ENCODE assay signal across 23 cellular contexts in the genomic region with DNA sequence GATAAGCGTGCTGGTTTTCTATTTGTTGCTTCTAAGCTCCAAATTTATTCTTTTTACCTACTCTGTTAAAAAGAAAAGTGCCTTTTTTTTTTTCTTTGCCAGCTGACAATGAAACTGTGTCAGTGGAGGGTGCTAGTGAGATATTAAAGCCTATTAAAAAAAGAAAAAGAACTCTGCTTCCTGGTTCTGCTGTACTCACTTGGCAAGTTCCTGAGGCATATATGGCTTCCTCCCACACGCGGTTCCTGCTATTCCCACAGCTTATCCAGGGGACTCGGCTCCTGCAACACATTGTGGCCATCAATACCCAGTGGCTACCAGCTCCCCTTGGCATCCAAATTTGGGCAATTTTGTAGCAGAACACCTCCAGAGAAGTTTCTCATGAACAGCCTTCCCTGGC.
DNase-seq lines count a peak whose midpoint lies in the region; ATAC-seq lines count a peak whose summit lies in the region.
"Had no signal": no experiment of that assay in that cellular context is flagged by ENCODE, and none has a peak within 500 bp of the region (broad histone marks: within the 10 kb centered on the region; RNA-seq: fewer than 3 reads in every experiment).

No MANE protein-coding gene starts in this region.

- H3K9me3 Mint-ChIP-seq in activated CD4-positive, alpha-beta memory T cell treated with anti-CD3 and anti-CD28 coated beads, Interleukin-2, amount 10 ng/mL, durations not matched to agents 7 days and 5 days: peaks cover 5% of the 10 kb centered on the region
- H3K9me3 Mint-ChIP-seq: brain had no signal

- no peaks in the 10 kb centered on the region for H3K4me1 Mint-ChIP-seq in activated CD4-positive, alpha-beta memory T cell treated with anti-CD3 and anti-CD28 coated beads, Interleukin-2, amount 10 ng/mL, durations not matched to agents 7 days and 5 days
- H3K4me1 Mint-ChIP-seq: activated CD4-positive, alpha-beta T cell treated with anti-CD3 and anti-CD28 coated beads for 36 hours; B cell; brain; T-cell had no signal

- H3K4me3 Mint-ChIP-seq in activated CD4-positive, alpha-beta memory T cell treated with anti-CD3 and anti-CD28 coated beads, Interleukin-2, amount 10 ng/mL, durations not matched to agents 7 days and 5 days: no peak overlapping the region
- H3K4me3 Mint-ChIP-seq: activated CD4-positive, alpha-beta T cell treated with anti-CD3 and anti-CD28 coated beads for 36 hours; activated T-cell treated with anti-CD3 and anti-CD28 coated beads, Interleukin-2, amount 50 U/mL, for 4 hours; B cell; brain; T-cell had no signal

- DNase-seq in DMS153 (lab: John Stamatoyannopoulos, UW) (peak; percentile 14), DMS153 treated with DMSO at 0.1 percent for 48 hours (lab: John Stamatoyannopoulos, UW; ENCODE audit: unreplicated experiment) (no peak), HT-29 (ENCODE audit: low spot score) (peak; percentile 21), SK-MEL-5 (ENCODE audit: low read depth, low spot score) (peak; percentile 30), left kidney (ENCODE audit: low read depth, low spot score) (peak; percentile 3)
- no peak for DNase-seq in activated CD4-positive, alpha-beta T cell treated with anti-CD3 and anti-CD28 coated beads, Interleukin-2, amount 50 U/mL, for 48 hours
- no peak for DNase-seq in activated CD4-positive, alpha-beta memory T cell treated with anti-CD3 and anti-CD28 coated beads, Interleukin-2, amount 10 ng/mL, durations not matched to agents 7 days and 5 days
- DNase-seq: 8988T; activated CD4-positive, alpha-beta T cell treated with anti-CD3 and anti-CD28 coated beads for 36 hours; activated naive CD4-positive, alpha-beta T cell; activated T-cell treated with anti-CD3 and anti-CD28 coated beads, Interleukin-2, amount 50 U/mL, for 4 hours; GM23248; heart left ventricle; KG1; mesenchymal stem cell; NCI-H1694; NCI-H82; SHP77 treated with DMSO at 0.1 percent for 48 hours; T-cell; upper lobe of left lung had no signal

- no peaks in the 10 kb centered on the region for H3K36me3 Mint-ChIP-seq in activated CD4-positive, alpha-beta memory T cell treated with anti-CD3 and anti-CD28 coated beads, Interleukin-2, amount 10 ng/mL, durations not matched to agents 7 days and 5 days (ENCODE audit: low read depth)
- H3K36me3 Mint-ChIP-seq: brain, T-cell had no signal

- CTCF ChIA-PET in activated CD4-positive, alpha-beta memory T cell treated with anti-CD3 and anti-CD28 coated beads, Interleukin-2, amount 10 ng/mL, durations not matched to agents 7 days and 5 days (lab: Charles Lee): no interaction called here

- POLR2A ChIA-PET in activated CD4-positive, alpha-beta memory T cell treated with anti-CD3 and anti-CD28 coated beads, Interleukin-2, amount 10 ng/mL, durations not matched to agents 7 days and 5 days (lab: Charles Lee): no interaction called here

- in situ Hi-C loops in SK-MEL-5 (cut with HindIII; ENCODE audit: low pct_unique_long_range_greater_than_20kb, low sequenced_read_pairs): no loop called here

- no peak for ATAC-seq in HG03342 (IDR thresholded peaks at IDR 0.05; ENCODE audit: unreplicated experiment)
- ATAC-seq: activated CD4-positive, alpha-beta T cell treated with anti-CD3 and anti-CD28 coated beads for 36 hours; activated T-cell treated with anti-CD3 and anti-CD28 coated beads, Interleukin-2, amount 50 U/mL, for 4 hours; heart left ventricle; T-cell had no signal

- no peak overlapping the region for H3K27ac Mint-ChIP-seq in activated CD4-positive, alpha-beta memory T cell treated with anti-CD3 and anti-CD28 coated beads, Interleukin-2, amount 10 ng/mL, durations not matched to agents 7 days and 5 days
- H3K27ac Mint-ChIP-seq: activated CD4-positive, alpha-beta T cell treated with anti-CD3 and anti-CD28 coated beads for 36 hours; B cell; brain; T-cell had no signal

- no peaks in the 10 kb centered on the region for H3K27me3 Mint-ChIP-seq in activated CD4-positive, alpha-beta memory T cell treated with anti-CD3 and anti-CD28 coated beads, Interleukin-2, amount 10 ng/mL, durations not matched to agents 7 days and 5 days
- H3K27me3 Mint-ChIP-seq: activated CD4-positive, alpha-beta T cell treated with anti-CD3 and anti-CD28 coated beads for 36 hours; B cell; brain; T-cell had no signal

Comparison
In these comparisons a context has a peak if more than half of its experiments do, and no peak if none do; other contexts are left out.
1. DNase-seq: peak in DMS153 (single experiment), HT-29 (single experiment), SK-MEL-5 (single experiment) and left kidney (single experiment); none in DMS153 treated with DMSO at 0.1 percent for 48 hours (single experiment), activated CD4-positive, alpha-beta T cell treated with anti-CD3 and anti-CD28 coated beads, Interleukin-2, amount 50 U/mL, for 48 hours (0 of 2) and activated CD4-positive, alpha-beta memory T cell treated with anti-CD3 and anti-CD28 coated beads, Interleukin-2, amount 10 ng/mL, durations not matched to agents 7 days and 5 days (single experiment).